ENCODE assay signal across 8 cellular contexts in the genomic region with DNA sequence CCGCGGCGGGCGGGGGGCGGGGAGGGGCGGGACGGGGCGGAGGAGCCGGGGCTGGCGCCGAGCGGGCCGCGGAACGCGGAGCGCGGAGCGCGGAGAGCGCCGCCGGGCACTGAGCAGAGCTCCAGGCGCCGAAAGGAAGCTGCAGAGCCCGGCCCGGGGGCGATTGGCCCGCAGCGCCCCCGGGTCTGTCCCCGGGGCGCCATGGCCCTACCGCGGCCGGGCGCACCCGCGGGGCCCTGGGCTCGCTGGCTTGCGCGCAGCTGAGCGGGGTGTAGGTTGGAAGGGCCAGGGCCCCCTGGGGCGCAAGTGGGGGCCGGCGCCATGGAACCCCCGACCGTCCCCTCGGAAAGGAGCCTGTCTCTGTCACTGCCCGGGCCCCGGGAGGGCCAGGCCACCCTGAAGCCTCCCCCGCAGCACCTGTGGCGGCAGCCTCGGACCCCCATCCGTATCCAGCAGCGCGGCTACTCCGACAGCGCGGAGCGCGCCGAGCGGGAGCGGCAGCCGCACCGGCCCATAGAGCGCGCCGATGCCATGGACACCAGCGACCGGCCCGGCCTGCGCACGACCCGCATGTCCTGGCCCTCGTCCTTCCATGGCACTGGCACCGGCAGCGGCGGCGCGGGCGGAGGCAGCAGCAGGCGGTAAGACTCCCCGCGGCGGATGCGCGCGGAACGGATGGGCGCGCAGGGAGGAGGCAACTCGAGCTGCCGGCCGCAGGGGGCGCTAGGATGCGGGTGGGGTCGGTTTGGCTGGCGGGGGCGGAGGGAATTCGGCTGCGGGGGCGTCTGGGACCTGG. TPM values are rescaled to one million over a fixed set of nuclear protein-coding genes. Genes with fewer than 3 reads are reported as not detected.
A peak's percentile ranks its signal among the peaks of the same experiment; 100 is the strongest.
DNase-seq lines count a peak whose midpoint lies in the region; ATAC-seq and TF ChIP-seq lines count a peak whose summit lies in the region.

TSS of gene PDE4A (plus strand) at position 95 of the 796 bp plus-strand sequence. CDS start at position 322, 227 bp downstream.

- ATAC-seq in GM19328 (IDR thresholded peaks at IDR 0.05; ENCODE audit: unreplicated experiment), result no peak

- DNase-seq in DMS53 (lab: John Stamatoyannopoulos, UW) (peak; percentile 78), DMS53 treated with DMSO at 0.1 percent for 48 hours (lab: John Stamatoyannopoulos, UW; ENCODE audit: unreplicated experiment) (no peak), NAMALWA (ENCODE audit: low spot score) (peak; percentile 87), activated T-cell treated with anti-CD3 and anti-CD28 coated beads for 4 hours (peak; percentile 45), fibroblast of villous mesenchyme (ENCODE audit: low read depth) (peak; percentile 40), retinal pigment epithelial cell (ENCODE audit: low read depth) (no peak), LoVo (ENCODE audit: low spot score) (no peak)

- TF ChIP-seq CTCF in fibroblast of villous mesenchyme (IDR thresholded peaks at IDR 0.05; ENCODE audit: insufficient read depth, low read depth, low read length) (peak; percentile 38), retinal pigment epithelial cell (conservative IDR thresholded peaks at IDR 0.05; ENCODE audit: low read depth, low read length) (peak; percentile 47)

- H3K4me3 ChIP-seq in fibroblast of villous mesenchyme (ENCODE audit: low read depth, low read length) (peak within 1 kb of the TSS; percentile 49), retinal pigment epithelial cell (ENCODE audit: low read length) (peak within 1 kb of the TSS; percentile 40)

RNA-seq across cellular contexts. Expression of gene PDE4A, which starts in this region (rescaled TPM):
- total RNA-seq in fibroblast of villous mesenchyme, result 3.9 and 4.8 TPM in 2 replicates

Comparison
In these comparisons a context has a peak if more than half of its experiments do, and no peak if none do; other contexts are left out.
1. DNase-seq: peak in DMS53 (single experiment), NAMALWA (single experiment), activated T-cell treated with anti-CD3 and anti-CD28 coated beads for 4 hours (single experiment) and fibroblast of villous mesenchyme (single experiment); none in DMS53 treated with DMSO at 0.1 percent for 48 hours (single experiment), retinal pigment epithelial cell (single experiment) and LoVo (single experiment).